21 cellular contexts compared by ENCODE assay signal in the genomic region with DNA sequence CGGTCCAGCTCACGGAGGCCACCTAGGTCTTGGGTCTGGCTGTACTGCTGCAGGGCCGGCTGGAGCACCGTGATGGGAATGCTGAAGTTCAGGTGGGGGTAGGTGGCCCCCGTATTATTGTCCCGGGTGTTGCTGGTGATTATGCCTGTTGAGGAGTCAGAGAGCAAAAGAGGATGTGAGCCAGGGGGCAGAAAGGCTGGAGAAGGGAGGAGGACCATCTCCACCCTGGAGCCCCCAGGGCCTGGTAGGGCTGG.
"Had no signal": no experiment of that assay in that cellular context is flagged by ENCODE, and none has a peak within 500 bp of the region (broad histone marks: within the 10 kb centered on the region; RNA-seq: fewer than 3 reads in every experiment).

No MANE protein-coding gene starts in this region.

- ATAC-seq: esophagus mucosa; gastrocnemius medialis; heart right ventricle; psoas muscle; sciatic nerve; stimulated activated naive CD8-positive, alpha-beta T cell treated with anti-CD3 and anti-CD28 coated beads, Interleukin-15, Interleukin-2, amounts not matched to agents 100 U/mL and 50 U/mL, for 24 hours had no signal

- H3K27ac Mint-ChIP-seq: nephron had no signal

- H3K27me3 Mint-ChIP-seq: naive B cell had no signal

- H3K36me3 ChIP-seq: gastrocnemius medialis, uterus had no signal

- H3K27ac ChIP-seq: dorsolateral prefrontal cortex, gastrocnemius medialis, heart right ventricle, psoas muscle, tibial artery, upper lobe of left lung, uterus had no signal

- H3K9me3 ChIP-seq: gastrocnemius medialis, heart right ventricle, psoas muscle, tibial artery, upper lobe of left lung, uterus had no signal

- H3K4me1 ChIP-seq: uterus had no signal

- H3K4me3 ChIP-seq: dorsolateral prefrontal cortex, gastrocnemius medialis, heart right ventricle, psoas muscle, skin epidermis, tibial artery, upper lobe of left lung, uterus had no signal

- H3K27me3 ChIP-seq: dorsolateral prefrontal cortex, gastrocnemius medialis, heart right ventricle, tibial artery, upper lobe of left lung, uterus had no signal

- H3K4me3 Mint-ChIP-seq: nephron had no signal

- H3K9me3 Mint-ChIP-seq: naive B cell, nephron had no signal

- DNase-seq: cortex of kidney; dorsolateral prefrontal cortex; effector CD8-positive, alpha-beta T cell; gastrocnemius medialis; heart right ventricle; hypothalamus; kidney glomerular epithelial cell; mesendoderm; naive B cell; psoas muscle; retina; stimulated activated CD4-positive, alpha-beta T cell treated with anti-CD3 and anti-CD28 coated beads, Interleukin-12 subunit alpha, Interleukin-12 subunit beta, amount 100 ng/mL, for 4 hours; stimulated activated CD4-positive, alpha-beta T cell treated with anti-CD3 and anti-CD28 coated beads, Interleukin-2, amount 100 ng/mL, for 48 hours; stimulated activated naive CD8-positive, alpha-beta T cell treated with anti-CD3 and anti-CD28 coated beads, Interleukin-15, Interleukin-2, amounts not matched to agents 100 U/mL and 50 U/mL, for 24 hours; tibial artery; uterus had no signal
